In genomic region chr6:4134841-4135664, GRCh38 we compare ENCODE assay signal across 1 cellular context.
TF ChIP-seq lines count a peak whose summit lies in the region.

Gene ECI2 (minus strand): TSS chr6:4135575. CDS start chr6:4135560, 15 bp downstream.

TF ChIP-seq in HepG2, 621 proteins besides CTCF, POLR2A, EP300 and RAD21 (continued from another document and continues in another):
- TF ChIP-seq USF2 (IDR thresholded peaks at IDR 0.05; ENCODE audit: low read depth, low read length) = no peak
- TF ChIP-seq USF2 (CRISPR knock-in tag; IDR thresholded peaks at IDR 0.05; ENCODE audit: borderline replicate concordance) = peak; percentile 9; the same call in 1 of the 2 replicates
- TF ChIP-seq ZNF562 (CRISPR knock-in tag; IDR thresholded peaks at IDR 0.05; ENCODE audit: borderline replicate concordance) = no peak
- peak; percentile 85 for TF ChIP-seq MXD1 (CRISPR knock-in tag; IDR thresholded peaks at IDR 0.05)
- peak; percentile 48; the same call in 1 of the 2 replicates for TF ChIP-seq NR2F6 (IDR thresholded peaks at IDR 0.05)
- peak; percentile 66 for TF ChIP-seq NR2F6 (CRISPR knock-in tag; IDR thresholded peaks at IDR 0.05)
- 0 out of 2 replicates have a peak, but pooled peaks have one; percentile 23 for TF ChIP-seq FOXK1 (CRISPR knock-in tag; IDR thresholded peaks at IDR 0.05; ENCODE audit: borderline replicate concordance, low read depth)
- peak; percentile 87; the same call in 1 of the 2 replicates for TF ChIP-seq ZNF776 (CRISPR knock-in tag; IDR thresholded peaks at IDR 0.05)
- peak; percentile 22; the same call in 1 of the 2 replicates for TF ChIP-seq ZMYM3 (CRISPR knock-in tag; IDR thresholded peaks at IDR 0.05)
- TF ChIP-seq BRCA1 (CRISPR knock-in tag; IDR thresholded peaks at IDR 0.05) = peak; percentile 43; the same call in 1 of the 2 replicates
- TF ChIP-seq ZNF207 (IDR thresholded peaks at IDR 0.05; ENCODE audit: borderline replicate concordance) = no peak
- TF ChIP-seq PRDM15 (CRISPR knock-in tag; IDR thresholded peaks at IDR 0.05) = peak; percentile 67
- TF ChIP-seq ZNF891 (CRISPR knock-in tag; IDR thresholded peaks at IDR 0.05) = peak; percentile 91
- TF ChIP-seq ZNF609 (CRISPR knock-in tag; IDR thresholded peaks at IDR 0.05; ENCODE audit: borderline replicate concordance) = peak; percentile 57
- TF ChIP-seq ZNF441 (CRISPR knock-in tag; IDR thresholded peaks at IDR 0.05; ENCODE audit: borderline replicate concordance) = peak; percentile 67; the same call in 1 of the 2 replicates
- TF ChIP-seq SATB2 (CRISPR knock-in tag; IDR thresholded peaks at IDR 0.05) = 0 out of 2 replicates have a peak, but pooled peaks have one; percentile 69
- TF ChIP-seq NRL (CRISPR knock-in tag; IDR thresholded peaks at IDR 0.05; ENCODE audit: borderline replicate concordance) = peak; percentile 94
- 0 out of 2 replicates have a peak, but pooled peaks have one; percentile 27 for TF ChIP-seq DPF2 (CRISPR knock-in tag; IDR thresholded peaks at IDR 0.05; ENCODE audit: borderline replicate concordance, low read depth)
- no peak; the same call in 1 of the 2 replicates for TF ChIP-seq ETV5 (CRISPR knock-in tag; IDR thresholded peaks at IDR 0.05; ENCODE audit: borderline replicate concordance)
- 0 out of 2 replicates have a peak, but pooled peaks have one; percentile 29 for TF ChIP-seq KIAA2018 (CRISPR knock-in tag; IDR thresholded peaks at IDR 0.05; ENCODE audit: borderline replicate concordance)
- TF ChIP-seq FIP1L1 (IDR thresholded peaks at IDR 0.05; ENCODE audit: borderline replicate concordance, insufficient read depth, low read depth, low read length) = 0 out of 2 replicates have a peak, but pooled peaks have one; percentile 40
- peak; percentile 91 for TF ChIP-seq TAF1 (CRISPR knock-in tag; IDR thresholded peaks at IDR 0.05)
- peak; percentile 76; the same call in 1 of the 2 replicates for TF ChIP-seq MYC (CRISPR knock-in tag; IDR thresholded peaks at IDR 0.05; ENCODE audit: borderline replicate concordance)
- no peak; the same call in 1 of the 2 replicates for TF ChIP-seq ZNF546 (CRISPR knock-in tag; conservative IDR thresholded peaks at IDR 0.05)
- TF ChIP-seq ZBTB42 (CRISPR knock-in tag; IDR thresholded peaks at IDR 0.05) = no peak
- TF ChIP-seq ZBTB38 (CRISPR knock-in tag; IDR thresholded peaks at IDR 0.05) = peak; percentile 78
- TF ChIP-seq ZNF841 (CRISPR knock-in tag; IDR thresholded peaks at IDR 0.05; ENCODE audit: borderline replicate concordance) = no peak
- peak; percentile 73 for TF ChIP-seq TFDP2 (CRISPR knock-in tag; IDR thresholded peaks at IDR 0.05)
- TF ChIP-seq ZNF333 (CRISPR knock-in tag; IDR thresholded peaks at IDR 0.05; ENCODE audit: borderline replicate concordance) = 0 out of 2 replicates have a peak, but pooled peaks have one; percentile 80
- TF ChIP-seq CBX1 (IDR thresholded peaks at IDR 0.05; ENCODE audit: low read depth) = no peak
- no peak for TF ChIP-seq ONECUT2 (CRISPR knock-in tag; IDR thresholded peaks at IDR 0.05)
- TF ChIP-seq TSC22D2 (CRISPR knock-in tag; IDR thresholded peaks at IDR 0.05; ENCODE audit: borderline replicate concordance) = no peak
- peak; percentile 25 for TF ChIP-seq TEAD3 (CRISPR knock-in tag; optimal IDR thresholded peaks at IDR 0.05; ENCODE audit: borderline replicate concordance)
- TF ChIP-seq CHD2 (IDR thresholded peaks at IDR 0.05; ENCODE audit: low read depth, low read length) = no peak
- TF ChIP-seq SAFB2 (CRISPR knock-in tag; IDR thresholded peaks at IDR 0.05; ENCODE audit: borderline replicate concordance, low read depth) = peak; percentile 80; the same call in 1 of the 2 replicates
